8 cellular contexts compared by ENCODE assay signal in the genomic region with DNA sequence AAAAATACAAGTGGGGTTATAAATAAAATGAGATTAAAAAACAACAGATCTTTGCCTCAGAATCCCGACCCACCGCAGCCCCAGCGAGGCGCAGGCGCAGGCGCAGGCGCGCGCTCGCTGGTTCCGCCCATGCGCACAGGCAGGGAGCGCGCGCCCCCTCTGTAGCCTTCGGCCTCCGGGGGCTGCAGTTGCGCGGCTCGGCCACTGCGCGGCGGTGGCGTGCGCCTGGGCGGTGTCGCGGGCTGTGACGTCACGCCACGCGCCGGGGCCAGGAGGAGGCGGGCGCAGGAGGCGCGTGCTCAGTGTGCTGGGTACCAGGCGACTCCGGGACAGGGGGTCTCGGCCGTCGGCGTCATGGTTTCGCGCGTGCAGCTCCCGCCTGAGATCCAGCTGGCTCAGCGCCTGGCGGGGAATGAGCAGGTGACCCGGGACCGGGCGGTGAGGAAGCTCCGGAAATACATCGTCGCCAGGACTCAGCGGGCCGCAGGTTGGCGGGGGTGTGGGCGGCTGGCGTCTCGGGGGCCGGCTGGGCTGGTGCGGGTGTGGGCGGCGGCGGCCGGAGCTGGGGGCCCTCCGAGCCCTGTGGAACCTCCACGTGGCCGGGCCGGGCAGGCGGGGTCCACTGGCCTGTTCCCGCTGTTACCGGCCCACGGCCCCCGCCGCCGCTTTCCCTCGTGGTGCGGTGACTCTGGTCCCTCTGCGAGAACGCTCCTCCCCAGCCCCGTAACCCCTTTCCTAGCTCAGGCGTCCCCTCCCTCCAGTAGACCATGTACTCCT. TPM values are rescaled to one million over a fixed set of nuclear protein-coding genes. Genes with fewer than 3 reads are reported as not detected.
A peak's percentile ranks its signal among the peaks of the same experiment; 100 is the strongest.
DNase-seq lines count a peak whose midpoint lies in the region; ATAC-seq, FAIRE-seq and TF ChIP-seq lines count a peak whose summit lies in the region.

A gene with protein sequence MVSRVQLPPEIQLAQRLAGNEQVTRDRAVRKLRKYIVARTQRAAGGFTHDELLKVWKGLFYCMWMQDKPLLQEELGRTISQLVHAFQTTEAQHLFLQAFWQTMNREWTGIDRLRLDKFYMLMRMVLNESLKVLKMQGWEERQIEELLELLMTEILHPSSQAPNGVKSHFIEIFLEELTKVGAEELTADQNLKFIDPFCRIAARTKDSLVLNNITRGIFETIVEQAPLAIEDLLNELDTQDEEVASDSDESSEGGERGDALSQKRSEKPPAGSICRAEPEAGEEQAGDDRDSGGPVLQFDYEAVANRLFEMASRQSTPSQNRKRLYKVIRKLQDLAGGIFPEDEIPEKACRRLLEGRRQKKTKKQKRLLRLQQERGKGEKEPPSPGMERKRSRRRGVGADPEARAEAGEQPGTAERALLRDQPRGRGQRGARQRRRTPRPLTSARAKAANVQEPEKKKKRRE (plus strand): TSS at position 302 of the 777 bp plus-strand sequence. CDS start 53 bp downstream, at position 355.

- H3K4me3 ChIP-seq in HUES48 (ENCODE audit: low read depth, low read length) (peak within 1 kb of the TSS; percentile 98), H1 (ENCODE audit: extremely low read depth in 1 of 4, insufficient read depth in 2 of 4, low read depth in 3 of 4, low read length in 4 of 4) (peak within 1 kb of the TSS; percentile 72 to 92 (median 89))

- H2BK15ac ChIP-seq in H1 (ENCODE audit: low read length), result no peak within 1 kb of the TSS

- H4K5ac ChIP-seq in H1 (ENCODE audit: insufficient read length, low read depth, low read length), result peak within 1 kb of the TSS; percentile 100

- TF ChIP-seq CTCF in H1 (IDR thresholded peaks at IDR 0.05; ENCODE audit: control extremely low read depth in 1 of 3, insufficient read depth in 1 of 3, low read depth in 1 of 3, low read length in 3 of 3), result peak; percentile 95 to 98 (median 97)

- WGBS in H1 (ENCODE audit: extremely low coverage in 1 of 2, insufficient coverage in 1 of 2, insufficient read length in 1 of 2, insufficient replicate concordance in 2 of 2, low coverage in 1 of 2, low lambda C conversion rate in 2 of 2, missing lambda C conversion rate in 1 of 2), 2 experiments, result 2% methylated on average over 62 of the region's 84 CpGs; no CpG with 5 or more reads in 1 of the 2 experiments

- no peak for FAIRE-seq in H1 (lab: Jason Lieb, UNC)

- H3K36me3 ChIP-seq in HUES48 (ENCODE audit: control insufficient read depth, insufficient read depth, low read length) (peaks cover 36% of the 10 kb centered on the region), H1 (ENCODE audit: control insufficient read depth in 2 of 4, insufficient read depth in 4 of 4, low read length in 3 of 4) (peaks cover 27 to 36% (median 31%) of the 10 kb centered on the region in 4 experiments)

- peaks cover 6% of the 10 kb centered on the region; the same call in 1 of the 2 replicates for H3K4me1 ChIP-seq in HUES48 (ENCODE audit: control insufficient read depth, insufficient read depth, low read length)
- peaks cover 0 to 12% (median 3%) of the 10 kb centered on the region in 4 experiments; a peak in 4 of 7 replicates for H3K4me1 ChIP-seq in H1 (replicated peaks in 1 of 4; ENCODE audit: control insufficient read depth in 3 of 4, insufficient read depth in 4 of 4, low read length in 3 of 4)

- H2BK20ac ChIP-seq in H1 (ENCODE audit: low read length), result no peak within 1 kb of the TSS

- peak; percentile 19 to 47; a peak in 2 of 4 replicates for TF ChIP-seq RAD21 in H1 (IDR thresholded peaks at IDR 0.05 in 1 of 2, conservative IDR thresholded peaks at IDR 0.05 in 1 of 2; ENCODE audit: low read depth in 2 of 2, low read length in 2 of 2)

- peaks cover 4 to 16% of the 10 kb centered on the region in 2 experiments for H4K20me1 ChIP-seq in H1 (replicated peaks in 1 of 2; ENCODE audit: control insufficient read depth in 1 of 2, insufficient read depth in 2 of 2, low read length in 2 of 2)

- H2AFZ ChIP-seq in H1 (ENCODE audit: low read length), result 0 out of 2 replicates have a peak within 1 kb of the TSS, but pooled peaks have one; percentile 59

- no peak within 1 kb of the TSS for H3K14ac ChIP-seq in H1 (ENCODE audit: insufficient read length)

- no peak; a peak in 1 of 3 replicates for TF ChIP-seq EP300 in H1 (IDR thresholded peaks at IDR 0.05; ENCODE audit: borderline replicate concordance in 1 of 2, low read depth in 2 of 2, low read length in 2 of 2)

- in situ Hi-C loops in Caki2 (cut with HindIII; ENCODE audit: low pct_unique_long_range_greater_than_20kb, low sequenced_read_pairs), result no loop called here

- CTCF ChIA-PET in H1 (lab: Charles Lee; ENCODE audit: partially characterized antibody), result interaction anchor here (0.6 to 2.4 kb wide), 25 partner anchors 10 to 893 kb away, joined by 3 to 10 read pairs (median 4); a partner anchor contains a TSS

- DNase-seq in Caki2 (ENCODE audit: low read depth) (peak; percentile 95), NOMO-1 treated with dmso at 0.1 percent for 144 hours (lab: John Stamatoyannopoulos, UW; ENCODE audit: unreplicated experiment) (peak; percentile 76), H1 (ENCODE audit: low read depth in 1 of 2, low spot score in 2 of 2) (peak; percentile 69 to 99), mesenteric fat pad (ENCODE audit: low spot score) (peak; percentile 97)
- DNase-seq in activated CD8-positive, alpha-beta memory T cell treated with anti-CD3 and anti-CD28 coated beads for 48 hours (ENCODE audit: low read depth in 2 of 3, low spot score in 2 of 3), result peak; percentile 93 to 97 (median 96)
- peak; percentile 84 for DNase-seq in stimulated activated CD8-positive, alpha-beta memory T cell treated with anti-CD3 and anti-CD28 coated beads, Interleukin-15, amount 100 ng/mL, for 1 hour (ENCODE audit: low read depth)

- peak within 1 kb of the TSS; percentile 84 for H3K27ac ChIP-seq in HUES48 (ENCODE audit: low read depth, low read length)
- H3K27ac ChIP-seq in H1 (ENCODE audit: low read depth, low read length), result peak within 1 kb of the TSS; percentile 64

- no peak within 1 kb of the TSS for H4K91ac ChIP-seq in H1 (replicated peaks; ENCODE audit: insufficient read length, low read length)

- TF ChIP-seq POLR2A in H1 (IDR thresholded peaks at IDR 0.05; ENCODE audit: control extremely low read depth in 1 of 2, low read depth in 2 of 2, low read length in 2 of 2), result peak; percentile 76 to 90

- peak within 1 kb of the TSS; percentile 98 for H3K4ac ChIP-seq in H1 (replicated peaks; ENCODE audit: insufficient read length, low read depth, low read length)

- H2BK5ac ChIP-seq in H1 (ENCODE audit: low read depth, low read length), result peak within 1 kb of the TSS; percentile 83

- H4K8ac ChIP-seq in H1 (ENCODE audit: extremely low read depth, insufficient read depth, low read length), result peak within 1 kb of the TSS; percentile 98

- peaks cover 11 to 46% of the 10 kb centered on the region in 2 experiments for H3K79me2 ChIP-seq in H1 (ENCODE audit: control insufficient read depth in 1 of 2, insufficient read depth in 2 of 2, low read length in 2 of 2)

- H2BK120ac ChIP-seq in H1 (replicated peaks; ENCODE audit: low read depth, low read length), result no peak within 1 kb of the TSS

- ATAC-seq in GM21381 (IDR thresholded peaks at IDR 0.05; ENCODE audit: unreplicated experiment), result peak; percentile 86

- H3K9me3 ChIP-seq in HUES48 (ENCODE audit: control insufficient read depth, insufficient read depth, low read length) (no peaks in the 10 kb centered on the region), H1 (ENCODE audit: insufficient read depth in 2 of 2, low read depth in 1 of 2, low read length in 1 of 2) (no peaks in the 10 kb centered on the region)

- H3K18ac ChIP-seq in H1 (ENCODE audit: extremely low read depth, low read length), result peak within 1 kb of the TSS; percentile 83; the same call in 1 of the 2 replicates

- no peak within 1 kb of the TSS for H2BK12ac ChIP-seq in H1 (ENCODE audit: low read depth, low read length)

- H3K23ac ChIP-seq in H1 (ENCODE audit: insufficient read length), result no peak within 1 kb of the TSS

- peaks cover 26% of the 10 kb centered on the region for H3K79me1 ChIP-seq in H1 (ENCODE audit: low read depth, low read length)

- peak within 1 kb of the TSS; percentile 97 for H3K56ac ChIP-seq in H1 (replicated peaks; ENCODE audit: insufficient read length, low read depth, low read length)

- H3K9ac ChIP-seq in HUES48 (ENCODE audit: low read depth, low read length) (peak within 1 kb of the TSS; percentile 91), H1 (replicated peaks in 1 of 4; ENCODE audit: extremely low read depth in 1 of 4, low read depth in 3 of 4, low read length in 3 of 4) (peak within 1 kb of the TSS; percentile 74 to 94 (median 92))

- POLR2A ChIA-PET in H1 (lab: Charles Lee; ENCODE audit: partially characterized antibody), result interaction anchor here (0.7 to 7.6 kb wide), 18 partner anchors 9 to 249 kb away, joined by 3 to 80 read pairs (median 4); no protein-coding TSS in a partner anchor

- H3K4me2 ChIP-seq in H1 (ENCODE audit: insufficient read depth in 1 of 2, low read depth in 2 of 2, low read length in 2 of 2), result peak within 1 kb of the TSS; percentile 85 to 92

- no peaks in the 10 kb centered on the region for H3K27me3 ChIP-seq in HUES48 (ENCODE audit: control insufficient read depth, insufficient read depth, low read length)
- no peaks in the 10 kb centered on the region; a peak in 1 of 7 replicates for H3K27me3 ChIP-seq in H1 (replicated peaks in 1 of 4; ENCODE audit: control insufficient read depth in 3 of 4, extremely low read depth in 1 of 4, insufficient read depth in 3 of 4, low read length in 3 of 4)

- H2AK5ac ChIP-seq in H1 (ENCODE audit: low read depth, low read length), result no peak within 1 kb of the TSS

- H3K23me2 ChIP-seq in H1 (ENCODE audit: low read depth, low read length), result peaks cover 5% of the 10 kb centered on the region; the same call in 1 of the 2 replicates

TF ChIP-seq in H1, 55 proteins besides CTCF, POLR2A, EP300 and RAD21 (continues in another document):
- TF ChIP-seq SIN3A (conservative IDR thresholded peaks at IDR 0.05 in 1 of 2, IDR thresholded peaks at IDR 0.05 in 1 of 2; ENCODE audit: low read depth in 1 of 2, low read length in 2 of 2), result peak in 1 of 2 experiments; percentile 91; a peak in 2 of 4 replicates
- peak; percentile 78; the same call in 1 of the 2 replicates for TF ChIP-seq JUND (IDR thresholded peaks at IDR 0.05; ENCODE audit: low read length)
- TF ChIP-seq CEBPB (IDR thresholded peaks at IDR 0.05; ENCODE audit: low read depth, low read length), result no peak
- TF ChIP-seq HDAC2 (IDR thresholded peaks at IDR 0.05; ENCODE audit: borderline replicate concordance in 1 of 2, low read depth in 2 of 2, low read length in 2 of 2), result no peak

RNA-seq across cellular contexts. Expression of the gene that starts here (rescaled TPM):
- 39.1 and 47.8 TPM in 2 replicates for total RNA-seq in Caki2 (2014; rRNA removed; shearing (Covaris generic); ENCODE audit: low replicate concordance)
- 54.3 and 55.2 TPM in 2 replicates for total RNA-seq in H1 (2021; fragmentation: NEBNext Ultra II Directional; extraction: Animal tissue kit (Norgen Biotek cat#: 25700))
- 11.6 and 22.8 TPM in 2 replicates for polyA plus RNA-seq in H1 (2011; rRNA removed)
- 30.9 TPM for polyA plus RNA-seq in H1 (2011; cell fraction: cytosol; rRNA removed)
- polyA plus RNA-seq in H1 (2011; cell fraction: nucleus; rRNA removed), result 73.1 TPM
- polyA plus RNA-seq in H1 (2012, experiment 1 of 2), result 44.1 to 55.7 TPM (median 49.9 TPM) in 4 replicates
- 36.7 TPM for polyA plus RNA-seq in H1 (2012, experiment 2 of 2)
- polyA plus RNA-seq in H1 (2013, experiment 1 of 2), result 34.0 TPM
- 32.3 TPM for polyA plus RNA-seq in H1 (2013, experiment 2 of 2)
- polyA minus RNA-seq in H1 (2011; rRNA and poly(A)+ RNA removed), result 23.5 and 28.3 TPM in 2 replicates
- polyA minus RNA-seq in H1 (2011; cell fraction: cytosol; rRNA and poly(A)+ RNA removed), result 18.1 TPM
- polyA minus RNA-seq in H1 (2011; cell fraction: nucleus; rRNA and poly(A)+ RNA removed), result 53.8 TPM
- 29.8 TPM for total RNA-seq in mesenteric fat pad

Comparison
In these comparisons a context has a peak if more than half of its experiments do, and no peak if none do; other contexts are left out.
1. Peak in every context shown above with its lines: DNase-seq, ATAC-seq, H3K4me3 ChIP-seq and H3K27ac ChIP-seq.